In the genomic region with DNA sequence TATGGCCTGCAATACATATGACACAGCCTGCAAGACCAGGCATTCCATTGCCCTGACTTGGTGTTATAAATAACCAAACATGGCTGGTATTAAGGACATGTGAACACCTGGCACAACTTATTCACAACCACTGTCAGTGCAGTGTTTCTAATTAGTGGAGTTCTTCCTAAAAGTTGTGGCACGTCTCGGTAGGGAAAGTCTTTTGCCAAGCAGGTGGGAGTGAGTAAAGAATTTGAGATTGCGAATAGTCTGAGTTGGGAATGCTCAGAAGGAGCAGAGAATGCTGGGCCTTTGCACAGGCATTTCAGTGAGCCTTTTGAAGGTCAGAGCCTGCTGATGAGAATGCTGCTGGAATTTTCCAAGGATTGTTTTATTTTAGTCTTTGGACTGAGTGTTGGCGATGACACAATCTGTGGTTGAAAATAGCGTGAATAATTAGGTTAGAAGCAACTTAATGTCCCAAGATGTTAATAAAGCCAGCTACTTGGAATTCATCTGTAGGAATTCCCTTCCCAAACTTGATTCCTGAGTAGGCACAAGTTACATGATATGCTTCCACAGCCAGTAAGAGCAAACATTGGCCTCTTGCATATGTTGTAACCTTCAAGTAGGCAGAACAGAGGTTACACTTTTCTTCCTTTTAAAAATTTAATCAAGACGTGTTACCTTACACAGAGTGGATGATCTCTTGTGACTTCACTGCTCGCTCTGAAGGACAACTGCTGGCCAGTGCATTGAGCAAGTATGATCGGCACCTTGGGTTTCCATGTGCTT, we compare ENCODE assay signal across 13 cellular contexts.
DNase-seq lines count a peak whose midpoint lies in the region; ATAC-seq, FAIRE-seq and TF ChIP-seq lines count a peak whose summit lies in the region.
"Had no signal": no experiment of that assay in that cellular context is flagged by ENCODE, and none has a peak within 500 bp of the region (broad histone marks: within the 10 kb centered on the region; RNA-seq: fewer than 3 reads in every experiment).

No MANE protein-coding gene starts in this region.

- dilution Hi-C loops in keratinocyte (cut with MboI; ENCODE audit: extremely low pct_ligation_motif_present, low sequenced_read_pairs) = no loop called here

- in situ Hi-C loops in GM23248 (cut with MboI) = no loop called here

- peak overlapping the region; percentile 49 for H3K27ac ChIP-seq in GM23248
- peak overlapping the region; percentile 22 for H3K27ac ChIP-seq in keratinocyte (ENCODE audit: control insufficient read depth, insufficient read depth, low read length)
- peak overlapping the region; percentile 20 for H3K27ac ChIP-seq in smooth muscle cell (ENCODE audit: low read depth)

- H3F3A ChIP-seq in GM23248 (ENCODE audit: insufficient read depth) = peaks cover 20% of the 10 kb centered on the region
- no peaks in the 10 kb centered on the region for H3F3A ChIP-seq in smooth muscle cell (ENCODE audit: low read depth)

- no peak for ATAC-seq in GM19328 (IDR thresholded peaks at IDR 0.05; ENCODE audit: unreplicated experiment)
- ATAC-seq: HCT116 had no signal

- 10% methylated on average over 8 of the region's 8 CpGs for WGBS in GM23248 (ENCODE audit: low coverage in 1 of 2, low lambda C conversion rate in 2 of 2, missing lambda C conversion rate in 2 of 2), 2 experiments
- 76% methylated on average over 8 of the region's 8 CpGs for WGBS in smooth muscle cell (ENCODE audit: low lambda C conversion rate)

- H3K9me2 ChIP-seq in GM23248 (ENCODE audit: insufficient read depth) = no peaks in the 10 kb centered on the region

- H3K27me3 ChIP-seq in GM23248 (replicated peaks; ENCODE audit: insufficient read depth) (no peaks in the 10 kb centered on the region), bronchial epithelial cell (ENCODE audit: control insufficient read depth, insufficient read depth, low read length) (no peaks in the 10 kb centered on the region), keratinocyte (ENCODE audit: control insufficient read depth, extremely low read depth, insufficient read depth, low read length) (no peaks in the 10 kb centered on the region), smooth muscle cell (ENCODE audit: low read depth) (no peaks in the 10 kb centered on the region)

- H4K20me1 ChIP-seq in GM23248 (ENCODE audit: insufficient read depth) (no peaks in the 10 kb centered on the region), keratinocyte (ENCODE audit: control insufficient read depth, extremely low read depth, insufficient read depth, low read length) (no peaks in the 10 kb centered on the region), smooth muscle cell (ENCODE audit: low read depth) (no peaks in the 10 kb centered on the region)

- TF ChIP-seq CTCF in bronchial epithelial cell (IDR thresholded peaks at IDR 0.05; ENCODE audit: insufficient read depth, low read length, severe bottlenecking) (no peak), keratinocyte (optimal IDR thresholded peaks at IDR 0.05 in 1 of 3, IDR thresholded peaks at IDR 0.05 in 1 of 3, conservative IDR thresholded peaks at IDR 0.05 in 1 of 3; ENCODE audit: extremely low read depth in 1 of 3, insufficient read depth in 2 of 3, low read length in 3 of 3) (no peak), smooth muscle cell (IDR thresholded peaks at IDR 0.05; ENCODE audit: borderline replicate concordance, insufficient read depth, poor library complexity, severe bottlenecking) (no peak)

- no peaks in the 10 kb centered on the region for H3K36me3 ChIP-seq in GM23248 (ENCODE audit: low read depth)
- no peaks in the 10 kb centered on the region for H3K36me3 ChIP-seq in bronchial epithelial cell (ENCODE audit: control insufficient read depth, insufficient read depth, low read length)
- H3K36me3 ChIP-seq in keratinocyte (ENCODE audit: control insufficient read depth in 2 of 2, extremely low read depth in 1 of 2, insufficient read depth in 2 of 2, low read length in 2 of 2) = no peaks in the 10 kb centered on the region
- no peaks in the 10 kb centered on the region for H3K36me3 ChIP-seq in smooth muscle cell (ENCODE audit: low read depth)

- H3K9me3 ChIP-seq in GM23248 (ENCODE audit: low read depth) (no peaks in the 10 kb centered on the region), keratinocyte (ENCODE audit: control insufficient read depth, low read depth, low read length) (no peaks in the 10 kb centered on the region), smooth muscle cell (replicated peaks; ENCODE audit: low read depth) (no peaks in the 10 kb centered on the region)

- no peak overlapping the region; the same call in 1 of the 2 replicates for H2AFZ ChIP-seq in GM23248
- H2AFZ ChIP-seq in keratinocyte (ENCODE audit: control insufficient read depth, low read length) = no peak overlapping the region
- H2AFZ ChIP-seq in smooth muscle cell (ENCODE audit: low read depth) = no peak overlapping the region

- H3K9me1 ChIP-seq in keratinocyte (ENCODE audit: control insufficient read depth, extremely low read depth, insufficient read depth, low read length) = no peaks in the 10 kb centered on the region

- DNase-seq in GM23248 = peak; percentile 74
- DNase-seq in bronchial epithelial cell (ENCODE audit: low read depth) = peak; percentile 75
- DNase-seq in keratinocyte (ENCODE audit: low read depth, low spot score) = no peak
- no peak for DNase-seq in smooth muscle cell (lab: John Stamatoyannopoulos, UW; ENCODE audit: unreplicated experiment)
- DNase-seq in NCI-H1694 treated with DMSO at 0.1 percent for 48 hours (lab: John Stamatoyannopoulos, UW) = no peak
- DNase-seq in NCI-H2081 treated with DMSO at 0.1 percent for 48 hours (lab: John Stamatoyannopoulos, UW) = no peak
- DNase-seq in RCC 7860 (ENCODE audit: low spot score) = no peak
- DNase-seq: activated naive CD4-positive, alpha-beta T cell; DMS 273 treated with DMSO at 0.1 percent for 48 hours; NCI-H1092 treated with DMSO at 0.1 percent for 48 hours had no signal

- no peaks in the 10 kb centered on the region for H3K79me2 ChIP-seq in GM23248 (ENCODE audit: insufficient read depth)
- H3K79me2 ChIP-seq in keratinocyte (ENCODE audit: control insufficient read depth, insufficient read depth, low read length) = no peaks in the 10 kb centered on the region
- H3K79me2 ChIP-seq in smooth muscle cell (ENCODE audit: low read depth) = no peaks in the 10 kb centered on the region

- FAIRE-seq in bronchial epithelial cell (lab: Jason Lieb, UNC) (no peak), keratinocyte (lab: Jason Lieb, UNC) (peak; percentile 94), RCC 7860 (lab: Jason Lieb, UNC) (no peak)
- FAIRE-seq: endothelial cell of umbilical vein had no signal

- H3K4me1 ChIP-seq in GM23248 (ENCODE audit: insufficient read depth) (peaks cover 24% of the 10 kb centered on the region), keratinocyte (ENCODE audit: control insufficient read depth, extremely low read depth, insufficient read depth, low read length) (peaks cover 13% of the 10 kb centered on the region), smooth muscle cell (ENCODE audit: low read depth) (no peaks in the 10 kb centered on the region)

- H3K4me3 ChIP-seq in GM23248 (no peak overlapping the region), bronchial epithelial cell (ENCODE audit: low read depth, low read length) (no peak overlapping the region), keratinocyte (ENCODE audit: control insufficient read depth in 2 of 3, extremely low read depth in 1 of 3, insufficient read depth in 2 of 3, low read depth in 1 of 3, low read length in 3 of 3) (no peak overlapping the region), smooth muscle cell (no peak overlapping the region)

- H3K4me2 ChIP-seq in GM23248 (ENCODE audit: unreplicated experiment) = peak overlapping the region; percentile 13
- peak overlapping the region; percentile 11 for H3K4me2 ChIP-seq in keratinocyte (ENCODE audit: control insufficient read depth, extremely low read depth, insufficient read depth, low read depth, low read length)
- H3K4me2 ChIP-seq in smooth muscle cell = no peak overlapping the region

- no peak overlapping the region for H3K9ac ChIP-seq in GM23248
- H3K9ac ChIP-seq in keratinocyte (ENCODE audit: control insufficient read depth, extremely low read depth, insufficient read depth, low read length) = no peak overlapping the region
- H3K9ac ChIP-seq in smooth muscle cell (ENCODE audit: low read depth) = no peak overlapping the region

Comparison
In these comparisons a context has a peak if more than half of its experiments do, and no peak if none do; other contexts are left out.
1. DNase-seq: peak in GM23248 (single experiment) and bronchial epithelial cell (single experiment); none in keratinocyte (single experiment), smooth muscle cell (single experiment), NCI-H1694 treated with DMSO at 0.1 percent for 48 hours (single experiment), NCI-H2081 treated with DMSO at 0.1 percent for 48 hours (single experiment) and RCC 7860 (single experiment).
2. Peak in every context shown above with its lines, with median percentiles within 50 percentile points of each other: H3K27ac ChIP-seq.